Comparison of ENCODE assay signal across 16 cellular contexts in the genomic region with DNA sequence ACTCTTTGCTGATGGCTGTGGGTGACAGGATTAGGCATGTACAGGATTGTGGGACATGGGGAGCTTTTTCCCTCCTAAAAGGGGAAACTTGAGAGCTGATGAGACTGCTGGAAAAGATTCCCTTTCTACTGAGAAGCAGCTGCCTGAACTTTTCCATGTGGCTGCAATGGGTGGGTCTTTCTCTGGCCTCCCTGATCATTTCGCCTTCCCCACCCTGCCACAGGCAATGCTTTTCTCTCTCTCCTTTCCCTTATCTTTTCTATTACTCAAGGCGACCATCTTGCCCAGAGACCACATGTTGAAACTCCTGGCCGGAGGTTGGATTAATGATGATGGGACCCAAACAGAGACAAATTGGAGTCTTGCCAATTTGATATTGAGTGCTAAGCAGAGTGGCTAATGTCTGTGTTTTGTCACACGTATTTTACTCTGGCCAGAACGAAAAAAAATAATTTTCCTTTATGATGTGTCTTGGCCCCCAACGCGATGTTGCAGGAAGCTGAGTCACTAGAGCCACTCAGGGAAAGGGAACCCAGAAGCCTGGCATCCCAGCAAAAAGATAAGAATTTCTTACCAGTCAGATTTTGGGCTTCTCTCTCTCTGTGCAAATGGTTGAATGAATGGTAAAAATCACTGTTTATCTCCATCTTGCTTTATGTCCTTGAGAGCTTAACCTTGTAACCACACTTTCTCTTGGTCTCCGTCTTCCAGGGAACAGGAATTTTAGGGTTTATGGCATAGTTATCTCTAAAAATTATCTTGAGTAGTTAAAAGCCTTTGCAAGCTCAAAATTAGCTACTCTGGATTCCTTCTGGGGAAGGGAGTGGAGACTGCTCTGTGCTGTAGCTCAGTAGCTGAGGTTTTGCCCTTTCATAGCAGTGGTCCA. TPM values are rescaled to one million over a fixed set of nuclear protein-coding genes. Genes with fewer than 3 reads are reported as not detected.
DNase-seq lines count a peak whose midpoint lies in the region; ATAC-seq, FAIRE-seq and TF ChIP-seq lines count a peak whose summit lies in the region.
"Had no signal": no experiment of that assay in that cellular context is flagged by ENCODE, and none has a peak within 500 bp of the region (broad histone marks: within the 10 kb centered on the region; RNA-seq: fewer than 3 reads in every experiment).

No MANE protein-coding gene starts in this region.

- H2AK5ac ChIP-seq in H9 (ENCODE audit: insufficient read length, low read length): no peak overlapping the region

- no peak overlapping the region for H4K8ac ChIP-seq in H9 (replicated peaks; ENCODE audit: insufficient read length, low read depth, low read length)

- no peaks in the 10 kb centered on the region for H3K27me3 Mint-ChIP-seq in activated T-cell treated with anti-CD3 and anti-CD28 coated beads, Interleukin-2, amount 50 U/mL, for 24 hours
- H3K27me3 Mint-ChIP-seq in H9 (ENCODE audit: low read depth): no peaks in the 10 kb centered on the region
- no peaks in the 10 kb centered on the region for H3K27me3 Mint-ChIP-seq in activated naive CD8-positive, alpha-beta T cell treated with anti-CD3 and anti-CD28 coated beads, Interleukin-2, amount 10 ng/mL, durations not matched to agents 7 days and 5 days

- H3K18ac ChIP-seq in H9 (ENCODE audit: insufficient read length, low read depth, low read length): no peak overlapping the region

- H2BK120ac ChIP-seq in H9 (ENCODE audit: low read depth, low read length, poor library complexity, severe bottlenecking): no peak overlapping the region

- no peak overlapping the region for H3K4ac ChIP-seq in H9 (ENCODE audit: low read depth, low read length)

- H3K27ac Mint-ChIP-seq in activated T-cell treated with anti-CD3 and anti-CD28 coated beads, Interleukin-2, amount 50 U/mL, for 24 hours: no peak overlapping the region
- peak overlapping the region in 2 of 3 experiments; percentile 21 to 60; a peak in 2 of 7 replicates for H3K27ac Mint-ChIP-seq in H9
- H3K27ac Mint-ChIP-seq in activated naive CD8-positive, alpha-beta T cell treated with anti-CD3 and anti-CD28 coated beads, Interleukin-2, amount 10 ng/mL, durations not matched to agents 7 days and 5 days: peak overlapping the region; percentile 44
- H3K27ac Mint-ChIP-seq in stimulated activated effector memory CD8-positive, alpha-beta T cell treated with anti-CD3 and anti-CD28 coated beads, Interleukin-12 subunit alpha, Interleukin-12 subunit beta, amount 100 ng/mL, for 72 hours: peak overlapping the region; percentile 81

- no peak overlapping the region for H3K14ac ChIP-seq in H9 (ENCODE audit: insufficient read depth, low read length)

- H2BK5ac ChIP-seq in H9 (ENCODE audit: insufficient read length, low read length): no peak overlapping the region

- no CpG with 5 or more reads among the region's 8 CpGs for WGBS in H9 (ENCODE audit: extremely low coverage, insufficient read length, low lambda C conversion rate)

- H3K27me3 ChIP-seq in H9 (ENCODE audit: insufficient read depth, low read length): no peaks in the 10 kb centered on the region

- no peak overlapping the region for H3K56ac ChIP-seq in H9 (ENCODE audit: insufficient read length, low read depth, low read length)

- no peaks in the 10 kb centered on the region for H3K79me1 ChIP-seq in H9 (ENCODE audit: insufficient read depth, low read depth, low read length, poor library complexity, severe bottlenecking)

- no peak overlapping the region for H3K4me2 ChIP-seq in H9 (ENCODE audit: insufficient read depth, insufficient read length, low read length)
- H3K4me2 ChIP-seq: A549, PC-9 had no signal

- H3K9ac ChIP-seq in H9 (ENCODE audit: extremely low read depth, insufficient read length, low read length): no peak overlapping the region

- no peak overlapping the region for H2BK15ac ChIP-seq in H9 (ENCODE audit: low read depth, low read length)

- POLR2A ChIA-PET in activated naive CD8-positive, alpha-beta T cell treated with anti-CD3 and anti-CD28 coated beads, Interleukin-2, amount 10 ng/mL, durations not matched to agents 7 days and 5 days (lab: Charles Lee): interaction anchor here (1.8 to 4.6 kb wide), 2 partner anchors 20 kb away, joined by 19 to 112 read pairs; a partner anchor contains a TSS

- no peaks in the 10 kb centered on the region for H4K20me1 ChIP-seq in H9 (ENCODE audit: control insufficient read depth, insufficient read depth, insufficient read length)

- H2BK20ac ChIP-seq in H9 (ENCODE audit: low read depth, low read length, poor library complexity, severe bottlenecking): peak overlapping the region; percentile 91

- ATAC-seq in activated naive CD8-positive, alpha-beta T cell treated with anti-CD3 and anti-CD28 coated beads, Interleukin-2, amount 10 ng/mL, durations not matched to agents 7 days and 5 days (ENCODE audit: low read depth): no peak
- no peak for ATAC-seq in stimulated activated effector memory CD8-positive, alpha-beta T cell treated with anti-CD3 and anti-CD28 coated beads, Interleukin-12 subunit alpha, Interleukin-12 subunit beta, amount 100 ng/mL, for 72 hours
- ATAC-seq: A549 had no signal

- no peak overlapping the region for H3K27ac ChIP-seq in H9 (ENCODE audit: insufficient read length, low read depth, low read length)
- H3K27ac ChIP-seq: A549, PC-9 had no signal

- no peak overlapping the region for H3T11ph ChIP-seq in H9 (ENCODE audit: low read length)

- no peaks in the 10 kb centered on the region for H3K23me2 ChIP-seq in H9 (ENCODE audit: insufficient read length, low read depth, low read length, poor library complexity, severe bottlenecking)

- TF ChIP-seq CTCF in H9 (conservative IDR thresholded peaks at IDR 0.05): no peak

- H3K23ac ChIP-seq in H9 (ENCODE audit: insufficient read length, low read depth, low read length): no peak overlapping the region

- peaks cover 6% of the 10 kb centered on the region for H3K9me3 Mint-ChIP-seq in activated T-cell treated with anti-CD3 and anti-CD28 coated beads, Interleukin-2, amount 50 U/mL, for 24 hours
- H3K9me3 Mint-ChIP-seq in H9: peaks cover 5 to 9% of the 10 kb centered on the region in 2 experiments
- H3K9me3 Mint-ChIP-seq in activated naive CD8-positive, alpha-beta T cell treated with anti-CD3 and anti-CD28 coated beads, Interleukin-2, amount 10 ng/mL, durations not matched to agents 7 days and 5 days: peaks cover 8% of the 10 kb centered on the region
- no peaks in the 10 kb centered on the region for H3K9me3 Mint-ChIP-seq in stimulated activated effector memory CD8-positive, alpha-beta T cell treated with anti-CD3 and anti-CD28 coated beads, Interleukin-12 subunit alpha, Interleukin-12 subunit beta, amount 100 ng/mL, for 72 hours

- H3K4me3 Mint-ChIP-seq in activated T-cell treated with anti-CD3 and anti-CD28 coated beads, Interleukin-2, amount 50 U/mL, for 24 hours: peak overlapping the region; percentile 16
- H3K4me3 Mint-ChIP-seq in H9: no peak overlapping the region
- H3K4me3 Mint-ChIP-seq in activated naive CD8-positive, alpha-beta T cell treated with anti-CD3 and anti-CD28 coated beads, Interleukin-2, amount 10 ng/mL, durations not matched to agents 7 days and 5 days: peak overlapping the region; percentile 53
- peak overlapping the region; percentile 18 for H3K4me3 Mint-ChIP-seq in stimulated activated effector memory CD8-positive, alpha-beta T cell treated with anti-CD3 and anti-CD28 coated beads, Interleukin-12 subunit alpha, Interleukin-12 subunit beta, amount 100 ng/mL, for 72 hours

- DNase-seq in activated T-cell treated with anti-CD3 and anti-CD28 coated beads, Interleukin-2, amount 50 U/mL, for 24 hours: no peak
- no peak for DNase-seq in activated T-cell treated with anti-CD3 and anti-CD28 coated beads, Interleukin-2, amount 50 U/mL, for 48 hours
- DNase-seq in H9: no peak
- no peak for DNase-seq in activated naive CD8-positive, alpha-beta T cell treated with anti-CD3 and anti-CD28 coated beads, Interleukin-2, amount 10 ng/mL, durations not matched to agents 7 days and 5 days
- DNase-seq in stimulated activated effector memory CD8-positive, alpha-beta T cell treated with anti-CD3 and anti-CD28 coated beads, Interleukin-12 subunit alpha, Interleukin-12 subunit beta, amount 100 ng/mL, for 72 hours (ENCODE audit: low spot score in 2 of 2): no peak
- DNase-seq in erythroblast (lab: John Stamatoyannopoulos, UW): no peak
- no peak for DNase-seq in GM12891 (ENCODE audit: insufficient read length, low spot score)
- DNase-seq: Calu3, NCI-H1436, NCI-H2029 treated with DMSO at 0.1 percent for 48 hours, NCI-H345, NCI-H69, PC-9 had no signal

- no peaks in the 10 kb centered on the region for H3K79me2 ChIP-seq in H9 (ENCODE audit: insufficient read depth, low read length)

- peaks cover 64% of the 10 kb centered on the region for H3K4me1 Mint-ChIP-seq in activated T-cell treated with anti-CD3 and anti-CD28 coated beads, Interleukin-2, amount 50 U/mL, for 24 hours (ENCODE audit: low read depth)
- peaks cover 14 to 16% of the 10 kb centered on the region in 2 experiments for H3K4me1 Mint-ChIP-seq in H9
- H3K4me1 Mint-ChIP-seq in activated naive CD8-positive, alpha-beta T cell treated with anti-CD3 and anti-CD28 coated beads, Interleukin-2, amount 10 ng/mL, durations not matched to agents 7 days and 5 days: peaks cover 39% of the 10 kb centered on the region
- peaks cover 20% of the 10 kb centered on the region for H3K4me1 Mint-ChIP-seq in stimulated activated effector memory CD8-positive, alpha-beta T cell treated with anti-CD3 and anti-CD28 coated beads, Interleukin-12 subunit alpha, Interleukin-12 subunit beta, amount 100 ng/mL, for 72 hours

- FAIRE-seq in GM12891 (lab: Jason Lieb, UNC): no peak
- FAIRE-seq: A549, GM18507, HTR-8/SVneo had no signal

- TF ChIP-seq POLR2A in erythroblast (IDR thresholded peaks at IDR 0.05; ENCODE audit: low read length) (no peak), GM12891 (IDR thresholded peaks at IDR 0.05; ENCODE audit: low read depth, low read length) (no peak)

- H3K36me3 Mint-ChIP-seq in activated T-cell treated with anti-CD3 and anti-CD28 coated beads, Interleukin-2, amount 50 U/mL, for 24 hours (ENCODE audit: low read depth): no peaks in the 10 kb centered on the region
- H3K36me3 Mint-ChIP-seq in H9 (ENCODE audit: insufficient read depth in 1 of 3, low read depth in 3 of 3): peaks cover 0 to 8% (median 2%) of the 10 kb centered on the region in 3 experiments; a peak in 4 of 7 replicates
- peaks cover 29% of the 10 kb centered on the region for H3K36me3 Mint-ChIP-seq in activated naive CD8-positive, alpha-beta T cell treated with anti-CD3 and anti-CD28 coated beads, Interleukin-2, amount 10 ng/mL, durations not matched to agents 7 days and 5 days
- no peaks in the 10 kb centered on the region for H3K36me3 Mint-ChIP-seq in stimulated activated effector memory CD8-positive, alpha-beta T cell treated with anti-CD3 and anti-CD28 coated beads, Interleukin-12 subunit alpha, Interleukin-12 subunit beta, amount 100 ng/mL, for 72 hours

- H4K5ac ChIP-seq in H9 (ENCODE audit: insufficient read length, low read depth, low read length): no peak overlapping the region

- no peaks in the 10 kb centered on the region for H3K9me3 ChIP-seq in H9 (ENCODE audit: control insufficient read depth, low read depth, low read length)
- H3K9me3 ChIP-seq: A549 had no signal

- H4K91ac ChIP-seq in H9 (ENCODE audit: insufficient read length, low read depth, low read length): no peak overlapping the region

- no peak overlapping the region for H2AFZ ChIP-seq in H9 (ENCODE audit: low read length)
- H2AFZ ChIP-seq: PC-9 had no signal

- H2BK12ac ChIP-seq in H9 (ENCODE audit: insufficient read length, low read depth, low read length): no peak overlapping the region

- H3K4me1 ChIP-seq in H9 (ENCODE audit: insufficient read depth, low read length): no peaks in the 10 kb centered on the region; the same call in 1 of the 2 replicates
- H3K4me1 ChIP-seq: A549 had no signal

RNA-seq across cellular contexts. Expression of a gene that starts 19.4 kb away (rescaled TPM):
- 5.1 and 5.7 TPM in 2 replicates for total RNA-seq in H9 (2021)
- 10 to 100 TPM; 55.3 to 56.3 TPM for total RNA-seq in activated naive CD8-positive, alpha-beta T cell treated with anti-CD3 and anti-CD28 coated beads, Interleukin-2, amount 10 ng/mL, durations not matched to agents 7 days and 5 days
- polyA plus RNA-seq in GM12891 (2012; ENCODE audit: low read depth, missing spikeins): 13.4 TPM
- total RNA-seq: PC-9 had no signal

Comparison
In these comparisons a context has a peak if more than half of its experiments do, and no peak if none do; other contexts are left out.
1. H3K4me3 Mint-ChIP-seq: peak in activated T-cell treated with anti-CD3 and anti-CD28 coated beads, Interleukin-2, amount 50 U/mL, for 24 hours (single experiment), activated naive CD8-positive, alpha-beta T cell treated with anti-CD3 and anti-CD28 coated beads, Interleukin-2, amount 10 ng/mL, durations not matched to agents 7 days and 5 days (single experiment) and stimulated activated effector memory CD8-positive, alpha-beta T cell treated with anti-CD3 and anti-CD28 coated beads, Interleukin-12 subunit alpha, Interleukin-12 subunit beta, amount 100 ng/mL, for 72 hours (single experiment); none in H9 (0 of 2).